26 cellular contexts compared by ENCODE assay signal in the genomic region with DNA sequence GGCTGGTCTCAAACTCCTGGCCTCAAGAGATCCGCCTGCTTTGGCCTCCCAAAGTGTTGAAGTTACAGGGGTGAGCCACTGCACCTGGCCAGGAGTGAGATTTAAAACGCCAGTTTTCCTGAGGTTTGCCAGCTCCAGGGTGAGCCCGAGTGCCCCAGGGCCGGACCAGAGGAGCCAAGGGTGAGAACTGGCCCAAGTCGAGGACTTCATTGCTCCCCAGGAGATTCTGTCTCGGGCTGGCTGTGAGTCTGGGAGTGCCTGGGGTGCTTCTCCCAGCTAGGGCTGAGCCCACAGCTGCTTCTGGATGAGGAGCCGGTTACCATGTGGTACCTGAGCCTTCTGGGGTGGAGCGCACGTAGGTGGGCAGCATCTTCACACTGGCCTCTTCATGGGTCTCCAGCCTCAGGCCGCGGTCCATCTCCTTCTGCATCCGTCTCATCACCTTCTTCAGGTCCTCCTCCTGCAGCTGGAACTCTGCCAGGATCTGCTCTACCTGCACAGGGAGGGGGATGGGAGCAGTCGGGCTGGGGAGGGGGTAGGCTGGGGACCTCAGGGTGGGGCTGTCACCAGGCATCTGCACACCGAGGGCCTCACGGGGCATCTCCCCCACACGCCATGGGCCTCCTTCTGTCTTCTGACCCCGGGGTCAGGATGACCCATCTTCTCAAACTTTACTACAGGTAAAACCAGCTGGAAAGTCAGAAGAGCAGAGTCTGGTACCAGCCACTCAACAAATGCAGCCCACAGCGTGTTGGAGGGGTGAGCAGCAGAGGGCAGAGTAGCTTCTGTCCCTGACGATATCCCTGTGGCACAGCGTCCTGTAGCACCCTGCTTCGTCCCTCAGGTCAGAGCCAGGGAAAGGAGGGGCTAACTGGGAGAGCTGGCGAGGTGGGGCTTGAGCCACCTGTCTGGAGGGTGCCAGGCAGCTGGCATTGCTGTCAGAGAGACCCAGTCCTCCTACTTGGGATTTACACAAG. TPM values are rescaled to one million over a fixed set of nuclear protein-coding genes. Genes with fewer than 3 reads are reported as not detected.
DNase-seq lines count a peak whose midpoint lies in the region; ATAC-seq, FAIRE-seq and TF ChIP-seq lines count a peak whose summit lies in the region.
"Had no signal": no experiment of that assay in that cellular context is flagged by ENCODE, and none has a peak within 500 bp of the region (broad histone marks: within the 10 kb centered on the region; RNA-seq: fewer than 3 reads in every experiment).

No MANE protein-coding gene starts in this region.

- H3K4me1 ChIP-seq in H1 (replicated peaks in 1 of 4; ENCODE audit: control insufficient read depth in 3 of 4, insufficient read depth in 4 of 4, low read length in 3 of 4) (no peaks in the 10 kb centered on the region), gastroesophageal sphincter (no peaks in the 10 kb centered on the region)
- H3K4me1 ChIP-seq: testis had no signal

- DNase-seq in SIG-M5 treated with dmso at 0.1 percent for 504 hours (lab: John Stamatoyannopoulos, UW; ENCODE audit: unreplicated experiment) (peak; percentile 11), SIG-M5 (lab: John Stamatoyannopoulos, UW) (no peak), NCI-H510A (lab: John Stamatoyannopoulos, UW) (peak; percentile 58), H1 (ENCODE audit: low read depth in 1 of 2, low spot score in 2 of 2) (no peak), omental fat pad (ENCODE audit: low spot score) (peak; percentile 11)
- DNase-seq: activated CD4-positive, alpha-beta T cell treated with anti-CD3 and anti-CD28 coated beads, Interleukin-2, amount 50 U/mL, for 48 hours; activated naive CD4-positive, alpha-beta T cell; activated T-cell treated with anti-CD3 and anti-CD28 coated beads for 4 hours; hypothalamus; KG1; SJCRH30; stimulated activated CD4-positive, alpha-beta T cell treated with anti-CD3 and anti-CD28 coated beads, Interleukin-1b, Interleukin-23, amount 100 ng/mL, for 48 hours; testis had no signal

- no peak overlapping the region for H4K91ac ChIP-seq in H1 (replicated peaks; ENCODE audit: insufficient read length, low read length)

- TF ChIP-seq EP300 in H1 (IDR thresholded peaks at IDR 0.05; ENCODE audit: borderline replicate concordance in 1 of 2, low read depth in 2 of 2, low read length in 2 of 2): no peak
- no peak for TF ChIP-seq EP300 in gastroesophageal sphincter (IDR thresholded peaks at IDR 0.05)

- peak overlapping the region; percentile 80; the same call in 1 of the 2 replicates for H4K8ac ChIP-seq in H1 (ENCODE audit: extremely low read depth, insufficient read depth, low read length)

- H2BK12ac ChIP-seq in H1 (ENCODE audit: low read depth, low read length): no peak overlapping the region

- no peak overlapping the region for H2AFZ ChIP-seq in H1 (ENCODE audit: low read length)

- 78% methylated on average over 21 of the region's 22 CpGs; no CpG with 5 or more reads in 1 of the 2 experiments for WGBS in H1 (ENCODE audit: extremely low coverage in 1 of 2, insufficient coverage in 1 of 2, insufficient read length in 1 of 2, insufficient replicate concordance in 2 of 2, low coverage in 1 of 2, low lambda C conversion rate in 2 of 2, missing lambda C conversion rate in 1 of 2), 2 experiments
- 89% methylated on average over 3 of the region's 22 CpGs; no CpG with 5 or more reads in 1 of the 2 donors for WGBS in gastroesophageal sphincter (ENCODE audit: low coverage in 1 of 2), 2 donors

- no peak overlapping the region for H3K23ac ChIP-seq in H1 (ENCODE audit: insufficient read length)

- FAIRE-seq in H1 (lab: Jason Lieb, UNC): no peak
- FAIRE-seq: bronchial epithelial cell, G401.6, keratinocyte had no signal

- H3K79me2 ChIP-seq in H1 (ENCODE audit: control insufficient read depth in 1 of 2, insufficient read depth in 2 of 2, low read length in 2 of 2): no peaks in the 10 kb centered on the region

- H3K4me3 ChIP-seq in H1 (ENCODE audit: extremely low read depth in 1 of 4, insufficient read depth in 2 of 4, low read depth in 3 of 4, low read length in 4 of 4) (no peak overlapping the region), gastroesophageal sphincter (no peak overlapping the region)
- H3K4me3 ChIP-seq: BLaER1 treated with 17β-estradiol and CSF1 and Interleukin-3, amounts not matched to agents 10 nM and 100 nM; SJCRH30; testis had no signal

- no peak overlapping the region for H2BK5ac ChIP-seq in H1 (ENCODE audit: low read depth, low read length)

- H2BK20ac ChIP-seq in H1 (ENCODE audit: low read length): no peak overlapping the region

- no peak overlapping the region for H3K27ac ChIP-seq in H1 (ENCODE audit: low read depth, low read length)
- H3K27ac ChIP-seq in gastroesophageal sphincter: no peak overlapping the region
- H3K27ac ChIP-seq: BLaER1 treated with 17β-estradiol and CSF1 and Interleukin-3, amounts not matched to agents 10 nM and 100 nM; SJCRH30; testis had no signal

- no peak overlapping the region for H3K4me2 ChIP-seq in H1 (ENCODE audit: insufficient read depth in 1 of 2, low read depth in 2 of 2, low read length in 2 of 2)
- H3K4me2 ChIP-seq: BLaER1 treated with 17β-estradiol and CSF1 and Interleukin-3, amounts not matched to agents 10 nM and 100 nM had no signal

- TF ChIP-seq CTCF in H1 (IDR thresholded peaks at IDR 0.05; ENCODE audit: control extremely low read depth in 1 of 3, insufficient read depth in 1 of 3, low read depth in 1 of 3, low read length in 3 of 3) (peak in 2 of 3 experiments; percentile 21 to 35; a peak in 2 of 4 replicates), omental fat pad (IDR thresholded peaks at IDR 0.05) (no peak), gastroesophageal sphincter (IDR thresholded peaks at IDR 0.05) (no peak)

- peak; percentile 25 to 42; a peak in 3 of 4 replicates for TF ChIP-seq RAD21 in H1 (IDR thresholded peaks at IDR 0.05 in 1 of 2, conservative IDR thresholded peaks at IDR 0.05 in 1 of 2; ENCODE audit: low read depth in 2 of 2, low read length in 2 of 2)

- no peak for TF ChIP-seq POLR2A in H1 (IDR thresholded peaks at IDR 0.05; ENCODE audit: control extremely low read depth in 1 of 2, low read depth in 2 of 2, low read length in 2 of 2)
- TF ChIP-seq POLR2A in gastroesophageal sphincter (IDR thresholded peaks at IDR 0.05): no peak

- H4K5ac ChIP-seq in H1 (ENCODE audit: insufficient read length, low read depth, low read length): no peak overlapping the region

- H3K9ac ChIP-seq in H1 (replicated peaks in 1 of 4; ENCODE audit: extremely low read depth in 1 of 4, low read depth in 3 of 4, low read length in 3 of 4): no peak overlapping the region
- H3K9ac ChIP-seq: BLaER1 treated with 17β-estradiol and CSF1 and Interleukin-3, amounts not matched to agents 10 nM and 100 nM had no signal

- no peak overlapping the region for H3K4ac ChIP-seq in H1 (replicated peaks; ENCODE audit: insufficient read length, low read depth, low read length)

- H4K20me1 ChIP-seq in H1 (replicated peaks in 1 of 2; ENCODE audit: control insufficient read depth in 1 of 2, insufficient read depth in 2 of 2, low read length in 2 of 2): no peaks in the 10 kb centered on the region
- H4K20me1 ChIP-seq: BLaER1 treated with 17β-estradiol and CSF1 and Interleukin-3, amounts not matched to agents 10 nM and 100 nM had no signal

- H3K27me3 ChIP-seq in H1 (replicated peaks in 1 of 4; ENCODE audit: control insufficient read depth in 3 of 4, extremely low read depth in 1 of 4, insufficient read depth in 3 of 4, low read length in 3 of 4) (no peaks in the 10 kb centered on the region; a peak in 2 of 7 replicates), gastroesophageal sphincter (no peaks in the 10 kb centered on the region)
- H3K27me3 ChIP-seq: BLaER1 treated with 17β-estradiol and CSF1 and Interleukin-3, amounts not matched to agents 10 nM and 100 nM; SJCRH30; testis had no signal

- no peak overlapping the region for H2BK15ac ChIP-seq in H1 (ENCODE audit: low read length)

- H2AK5ac ChIP-seq in H1 (ENCODE audit: low read depth, low read length): no peak overlapping the region

- H3K79me1 ChIP-seq in H1 (ENCODE audit: low read depth, low read length): no peaks in the 10 kb centered on the region

- CTCF ChIA-PET in H1 (lab: Charles Lee; ENCODE audit: partially characterized antibody): interaction anchor here (0.7 to 6.1 kb wide), 17 partner anchors 8 to 87 kb away, joined by 3 to 46 read pairs (median 4); no protein-coding TSS in a partner anchor

- POLR2A ChIA-PET in H1 (lab: Charles Lee; ENCODE audit: partially characterized antibody): no interaction called here

- no peak overlapping the region for H3K56ac ChIP-seq in H1 (replicated peaks; ENCODE audit: insufficient read length, low read depth, low read length)

- no peak for ATAC-seq in omental fat pad (ENCODE audit: low FRiP score)
- no peak for ATAC-seq in HG03521 (IDR thresholded peaks at IDR 0.05; ENCODE audit: unreplicated experiment)
- ATAC-seq in HG02623 (IDR thresholded peaks at IDR 0.05; ENCODE audit: unreplicated experiment): no peak
- no peak for ATAC-seq in gastroesophageal sphincter
- ATAC-seq: naive thymus-derived CD8-positive, alpha-beta T cell; stimulated activated memory B cell treated with anti-CD40 and anti-IgM and Interleukin-4, amounts not matched to agents 10 μg/mL and 1 μg/mL and 100 μg/mL, for 72 hours had no signal

- H3K23me2 ChIP-seq in H1 (ENCODE audit: low read depth, low read length): no peaks in the 10 kb centered on the region

- H3K9me3 ChIP-seq in H1 (ENCODE audit: insufficient read depth in 2 of 2, low read depth in 1 of 2, low read length in 1 of 2) (no peaks in the 10 kb centered on the region), gastroesophageal sphincter (no peaks in the 10 kb centered on the region)
- H3K9me3 ChIP-seq: BLaER1 treated with 17β-estradiol and CSF1 and Interleukin-3, amounts not matched to agents 10 nM and 100 nM; SJCRH30; testis had no signal

- H3K14ac ChIP-seq in H1 (ENCODE audit: insufficient read length): no peak overlapping the region

- H3K36me3 ChIP-seq in H1 (ENCODE audit: control insufficient read depth in 2 of 4, insufficient read depth in 4 of 4, low read length in 3 of 4) (no peaks in the 10 kb centered on the region), gastroesophageal sphincter (no peaks in the 10 kb centered on the region)
- H3K36me3 ChIP-seq: BLaER1 treated with 17β-estradiol and CSF1 and Interleukin-3, amounts not matched to agents 10 nM and 100 nM; SJCRH30 had no signal

- H2BK120ac ChIP-seq in H1 (replicated peaks; ENCODE audit: low read depth, low read length): no peak overlapping the region

- H3K18ac ChIP-seq in H1 (ENCODE audit: extremely low read depth, low read length): no peak overlapping the region

RNA-seq across cellular contexts. Expression of a gene that starts 12.1 kb away (rescaled TPM):
- total RNA-seq in H1 (2021; fragmentation: NEBNext Ultra II Directional; extraction: Animal tissue kit (Norgen Biotek cat#: 25700)): 3.3 and 3.6 TPM in 2 replicates
- 1.4 and 3.4 TPM in 2 replicates for polyA plus RNA-seq in H1 (2011; rRNA removed)
- 1.8 TPM for polyA plus RNA-seq in H1 (2011; cell fraction: cytosol; rRNA removed)
- 3.0 TPM for polyA plus RNA-seq in H1 (2011; cell fraction: nucleus; rRNA removed)
- polyA plus RNA-seq in H1 (2012, experiment 1 of 2): 2.1 to 4.1 TPM (median 2.5 TPM) in 4 replicates
- 8.2 TPM for polyA plus RNA-seq in H1 (2012, experiment 2 of 2)
- 1.8 TPM for polyA plus RNA-seq in H1 (2013, experiment 1 of 2)
- 2.9 TPM for polyA plus RNA-seq in H1 (2013, experiment 2 of 2)
- 2.1 and 3.8 TPM in 2 replicates for polyA minus RNA-seq in H1 (2011; rRNA and poly(A)+ RNA removed)
- polyA minus RNA-seq in H1 (2011; cell fraction: cytosol; rRNA and poly(A)+ RNA removed): not detected
- polyA minus RNA-seq in H1 (2011; cell fraction: nucleus; rRNA and poly(A)+ RNA removed): not detected
- not detected for total RNA-seq in omental fat pad
- not detected for total RNA-seq in gastroesophageal sphincter
- total RNA-seq: bronchial epithelial cell; dermis microvascular lymphatic vessel endothelial cell; naive thymus-derived CD8-positive, alpha-beta T cell; NCI-H460; OCI-LY7; SJCRH30; T-helper 1 cell treated with Interleukin-12 subunit alpha and Interleukin-12 subunit beta and Interleukin-4 antibody, amounts not matched to agents 30 ng/mL and 1 ng/mL, for 36 hours had no signal
- polyA plus RNA-seq: naive thymus-derived CD8-positive, alpha-beta T cell had no signal

RNA-seq across cellular contexts. Expression of a gene that starts 29.9 kb away (rescaled TPM):
- 148 TPM in 2 replicates for total RNA-seq in H1 (2021; fragmentation: NEBNext Ultra II Directional; extraction: Animal tissue kit (Norgen Biotek cat#: 25700))
- 214 and 289 TPM in 2 replicates for polyA plus RNA-seq in H1 (2011; rRNA removed)
- 206 TPM for polyA plus RNA-seq in H1 (2011; cell fraction: cytosol; rRNA removed)
- 348 TPM for polyA plus RNA-seq in H1 (2011; cell fraction: nucleus; rRNA removed)
- 147 to 186 TPM (median 179 TPM) in 4 replicates for polyA plus RNA-seq in H1 (2012, experiment 1 of 2)
- 203 TPM for polyA plus RNA-seq in H1 (2012, experiment 2 of 2)
- 97.2 TPM for polyA plus RNA-seq in H1 (2013, experiment 1 of 2)
- polyA plus RNA-seq in H1 (2013, experiment 2 of 2): 100 TPM
- polyA minus RNA-seq in H1 (2011; rRNA and poly(A)+ RNA removed): 98.1 and 115 TPM in 2 replicates
- polyA minus RNA-seq in H1 (2011; cell fraction: cytosol; rRNA and poly(A)+ RNA removed): 58.5 TPM
- polyA minus RNA-seq in H1 (2011; cell fraction: nucleus; rRNA and poly(A)+ RNA removed): 88.3 TPM
- total RNA-seq in omental fat pad (10 to 100 TPM; 41.9 to 71.3 (median 44.2) TPM), gastroesophageal sphincter (10 to 100 TPM; 45.3 to 52.6 (median 50.8) TPM)

RNA-seq across cellular contexts. Expression of a gene that starts 36.0 kb away (rescaled TPM):
- total RNA-seq in H1 (2021; fragmentation: NEBNext Ultra II Directional; extraction: Animal tissue kit (Norgen Biotek cat#: 25700)): 4.1 and 4.9 TPM in 2 replicates
- polyA plus RNA-seq in H1 (2011; rRNA removed): 2.4 and 4.3 TPM in 2 replicates
- 3.8 TPM for polyA plus RNA-seq in H1 (2011; cell fraction: cytosol; rRNA removed)
- 3.8 TPM for polyA plus RNA-seq in H1 (2011; cell fraction: nucleus; rRNA removed)
- 1.9 to 3.7 TPM (median 3.2 TPM) in 4 replicates for polyA plus RNA-seq in H1 (2012, experiment 1 of 2)
- polyA plus RNA-seq in H1 (2012, experiment 2 of 2): 3.3 TPM
- 3.1 TPM for polyA plus RNA-seq in H1 (2013, experiment 1 of 2)
- 3.0 TPM for polyA plus RNA-seq in H1 (2013, experiment 2 of 2)
- 0.71 and 1.2 TPM in 2 replicates for polyA minus RNA-seq in H1 (2011; rRNA and poly(A)+ RNA removed)
- polyA minus RNA-seq in H1 (2011; cell fraction: cytosol; rRNA and poly(A)+ RNA removed): 2.1 TPM
- polyA minus RNA-seq in H1 (2011; cell fraction: nucleus; rRNA and poly(A)+ RNA removed): 2.0 TPM
- total RNA-seq in omental fat pad (1 to 10 TPM in 2 of 4 donors, under 1 TPM in 2; 0.38 to 3.9 (median 1.1) TPM), gastroesophageal sphincter (1 to 10 TPM in 1 of 4 donors, under 1 TPM in 2, not detected in 1; 0.31 to 4.2 (median 0.54) TPM)
- total RNA-seq: NCI-H460; SJCRH30; T-helper 1 cell treated with Interleukin-12 subunit alpha and Interleukin-12 subunit beta and Interleukin-4 antibody, amounts not matched to agents 30 ng/mL and 1 ng/mL, for 36 hours had no signal
- polyA plus RNA-seq: keratinocyte had no signal

RNA-seq across cellular contexts. Expression of a gene that starts 47.5 kb away (rescaled TPM):
- 103 and 108 TPM in 2 replicates for total RNA-seq in H1 (2021; fragmentation: NEBNext Ultra II Directional; extraction: Animal tissue kit (Norgen Biotek cat#: 25700))
- polyA plus RNA-seq in H1 (2011; rRNA removed): 75.3 and 86.9 TPM in 2 replicates
- 100 TPM for polyA plus RNA-seq in H1 (2011; cell fraction: cytosol; rRNA removed)
- polyA plus RNA-seq in H1 (2011; cell fraction: nucleus; rRNA removed): 111 TPM
- 87.6 to 97.6 TPM (median 91.7 TPM) in 4 replicates for polyA plus RNA-seq in H1 (2012, experiment 1 of 2)
- 83.3 TPM for polyA plus RNA-seq in H1 (2012, experiment 2 of 2)
- 64.5 TPM for polyA plus RNA-seq in H1 (2013, experiment 1 of 2)
- 68.0 TPM for polyA plus RNA-seq in H1 (2013, experiment 2 of 2)
- polyA minus RNA-seq in H1 (2011; rRNA and poly(A)+ RNA removed): 91.6 and 96.9 TPM in 2 replicates
- 38.1 TPM for polyA minus RNA-seq in H1 (2011; cell fraction: cytosol; rRNA and poly(A)+ RNA removed)
- polyA minus RNA-seq in H1 (2011; cell fraction: nucleus; rRNA and poly(A)+ RNA removed): 51.1 TPM
- total RNA-seq in omental fat pad (10 to 100 TPM; 48.3 to 75.8 (median 54.4) TPM), gastroesophageal sphincter (10 to 100 TPM; 50.2 to 79.2 (median 64.1) TPM)

RNA-seq across cellular contexts. Expression of a gene that starts 49.1 kb away (rescaled TPM):
- 39.4 and 41.2 TPM in 2 replicates for total RNA-seq in H1 (2021; fragmentation: NEBNext Ultra II Directional; extraction: Animal tissue kit (Norgen Biotek cat#: 25700))
- 10.4 and 18.4 TPM in 2 replicates for polyA plus RNA-seq in H1 (2011; rRNA removed)
- 9.4 TPM for polyA plus RNA-seq in H1 (2011; cell fraction: cytosol; rRNA removed)
- 49.1 TPM for polyA plus RNA-seq in H1 (2011; cell fraction: nucleus; rRNA removed)
- polyA plus RNA-seq in H1 (2012, experiment 1 of 2): 29.7 to 44.2 TPM (median 41.7 TPM) in 4 replicates
- 26.9 TPM for polyA plus RNA-seq in H1 (2012, experiment 2 of 2)
- polyA plus RNA-seq in H1 (2013, experiment 1 of 2): 44.5 TPM
- polyA plus RNA-seq in H1 (2013, experiment 2 of 2): 41.1 TPM
- 8.0 and 10.4 TPM in 2 replicates for polyA minus RNA-seq in H1 (2011; rRNA and poly(A)+ RNA removed)
- 16.9 TPM for polyA minus RNA-seq in H1 (2011; cell fraction: cytosol; rRNA and poly(A)+ RNA removed)
- 15.4 TPM for polyA minus RNA-seq in H1 (2011; cell fraction: nucleus; rRNA and poly(A)+ RNA removed)
- total RNA-seq in omental fat pad: 100 to 1,000 TPM in 3 of 4 donors, 10 to 100 TPM in 1; 64.9 to 209 (median 163) TPM
- 100 to 1,000 TPM; 101 to 248 (median 171) TPM for total RNA-seq in gastroesophageal sphincter
- total RNA-seq: NCI-H460 had no signal

Comparison
In these comparisons a context has a peak if more than half of its experiments do, and no peak if none do; other contexts are left out.
1. DNase-seq: peak in SIG-M5 treated with dmso at 0.1 percent for 504 hours (single experiment), NCI-H510A (single experiment) and omental fat pad (single experiment); none in SIG-M5 (single experiment) and H1 (0 of 2).
2. CTCF ChIP-seq: peak in H1 (2 of 3); none in omental fat pad (0 of 3) and gastroesophageal sphincter (0 of 4).